ENCODE assay signal across 1 cellular context in genomic region chr11:117816151-117816741, GRCh38.
TF ChIP-seq lines count a peak whose summit lies in the region.

No MANE protein-coding gene starts in this region.

TF ChIP-seq in HepG2, 621 proteins besides CTCF, POLR2A, EP300 and RAD21 (continued from another document and continues in another):
- 0 out of 2 replicates have a peak, but pooled peaks have one; percentile 50 for TF ChIP-seq ZNF629 (CRISPR knock-in tag; conservative IDR thresholded peaks at IDR 0.05)
- no peak for TF ChIP-seq TBX2 (CRISPR knock-in tag; IDR thresholded peaks at IDR 0.05; ENCODE audit: borderline replicate concordance)
- no peak for TF ChIP-seq CEBPB (IDR thresholded peaks at IDR 0.05; ENCODE audit: borderline replicate concordance, low read depth, low read length)
- TF ChIP-seq NFKB2 (CRISPR knock-in tag; IDR thresholded peaks at IDR 0.05; ENCODE audit: borderline replicate concordance) = no peak
- no peak for TF ChIP-seq ZNF605 (CRISPR knock-in tag; IDR thresholded peaks at IDR 0.05)
- no peak for TF ChIP-seq DMAP1 (CRISPR knock-in tag; IDR thresholded peaks at IDR 0.05)
- TF ChIP-seq ZBTB8A (CRISPR knock-in tag; IDR thresholded peaks at IDR 0.05; ENCODE audit: borderline replicate concordance, low read depth) = no peak
- no peak for TF ChIP-seq TAF1 (CRISPR knock-in tag; IDR thresholded peaks at IDR 0.05)
- no peak for TF ChIP-seq ZFP36L1 (CRISPR knock-in tag; IDR thresholded peaks at IDR 0.05)
- TF ChIP-seq TARDBP (CRISPR knock-in tag; IDR thresholded peaks at IDR 0.05) = no peak
- no peak for TF ChIP-seq ZNF124 (CRISPR knock-in tag; IDR thresholded peaks at IDR 0.05)
- TF ChIP-seq ZNF44 (CRISPR knock-in tag; IDR thresholded peaks at IDR 0.05) = no peak
- TF ChIP-seq, protein P1, sequence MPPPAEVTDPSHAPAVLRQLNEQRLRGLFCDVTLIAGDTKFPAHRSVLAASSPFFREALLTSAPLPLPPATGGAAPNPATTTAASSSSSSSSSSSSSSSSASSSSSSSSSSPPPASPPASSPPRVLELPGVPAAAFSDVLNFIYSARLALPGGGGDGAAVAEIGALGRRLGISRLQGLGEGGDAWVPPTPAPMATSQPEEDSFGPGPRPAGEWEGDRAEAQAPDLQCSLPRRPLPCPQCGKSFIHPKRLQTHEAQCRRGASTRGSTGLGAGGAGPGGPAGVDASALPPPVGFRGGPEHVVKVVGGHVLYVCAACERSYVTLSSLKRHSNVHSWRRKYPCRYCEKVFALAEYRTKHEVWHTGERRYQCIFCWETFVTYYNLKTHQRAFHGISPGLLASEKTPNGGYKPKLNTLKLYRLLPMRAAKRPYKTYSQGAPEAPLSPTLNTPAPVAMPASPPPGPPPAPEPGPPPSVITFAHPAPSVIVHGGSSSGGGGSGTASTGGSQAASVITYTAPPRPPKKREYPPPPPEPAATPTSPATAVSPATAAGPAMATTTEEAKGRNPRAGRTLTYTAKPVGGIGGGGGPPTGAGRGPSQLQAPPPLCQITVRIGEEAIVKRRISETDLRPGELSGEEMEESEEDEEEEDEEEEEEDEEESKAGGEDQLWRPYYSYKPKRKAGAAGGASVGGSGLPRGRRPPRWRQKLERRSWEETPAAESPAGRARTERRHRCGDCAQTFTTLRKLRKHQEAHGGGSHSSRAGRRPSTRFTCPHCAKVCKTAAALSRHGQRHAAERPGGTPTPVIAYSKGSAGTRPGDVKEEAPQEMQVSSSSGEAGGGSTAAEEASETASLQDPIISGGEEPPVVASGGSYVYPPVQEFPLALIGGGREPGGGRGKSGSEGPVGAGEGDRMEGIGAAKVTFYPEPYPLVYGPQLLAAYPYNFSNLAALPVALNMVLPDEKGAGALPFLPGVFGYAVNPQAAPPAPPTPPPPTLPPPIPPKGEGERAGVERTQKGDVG (CRISPR knock-in tag; IDR thresholded peaks at IDR 0.05; ENCODE audit: borderline replicate concordance) = no peak
- TF ChIP-seq PHB2 (IDR thresholded peaks at IDR 0.05; ENCODE audit: partially characterized antibody) = no peak
- TF ChIP-seq, protein P2, sequence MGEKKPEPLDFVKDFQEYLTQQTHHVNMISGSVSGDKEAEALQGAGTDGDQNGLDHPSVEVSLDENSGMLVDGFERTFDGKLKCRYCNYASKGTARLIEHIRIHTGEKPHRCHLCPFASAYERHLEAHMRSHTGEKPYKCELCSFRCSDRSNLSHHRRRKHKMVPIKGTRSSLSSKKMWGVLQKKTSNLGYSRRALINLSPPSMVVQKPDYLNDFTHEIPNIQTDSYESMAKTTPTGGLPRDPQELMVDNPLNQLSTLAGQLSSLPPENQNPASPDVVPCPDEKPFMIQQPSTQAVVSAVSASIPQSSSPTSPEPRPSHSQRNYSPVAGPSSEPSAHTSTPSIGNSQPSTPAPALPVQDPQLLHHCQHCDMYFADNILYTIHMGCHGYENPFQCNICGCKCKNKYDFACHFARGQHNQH (CRISPR knock-in tag; IDR thresholded peaks at IDR 0.05) = no peak
- TF ChIP-seq MIER2 (CRISPR knock-in tag; IDR thresholded peaks at IDR 0.05) = no peak
- no peak for TF ChIP-seq KDM5A (IDR thresholded peaks at IDR 0.05; ENCODE audit: borderline replicate concordance, low read length)
- no peak for TF ChIP-seq ZFP62 (CRISPR knock-in tag; IDR thresholded peaks at IDR 0.05)
- TF ChIP-seq HNRNPK (IDR thresholded peaks at IDR 0.05; ENCODE audit: low read depth, low read length, poor library complexity, severe bottlenecking) = no peak
- TF ChIP-seq RBFOX2 (IDR thresholded peaks at IDR 0.05; ENCODE audit: low read depth, low read length) = 0 out of 2 replicates have a peak, but pooled peaks have one; percentile 12
- 0 out of 2 replicates have a peak, but pooled peaks have one; percentile 29 for TF ChIP-seq ZBTB7B (CRISPR knock-in tag; IDR thresholded peaks at IDR 0.05)
- TF ChIP-seq KDM3A (CRISPR knock-in tag; IDR thresholded peaks at IDR 0.05; ENCODE audit: low read depth) = no peak
- TF ChIP-seq SCMH1 (CRISPR knock-in tag; IDR thresholded peaks at IDR 0.05; ENCODE audit: borderline replicate concordance) = no peak
- no peak for TF ChIP-seq PAF1 (CRISPR knock-in tag; IDR thresholded peaks at IDR 0.05)
- TF ChIP-seq, protein P3, sequence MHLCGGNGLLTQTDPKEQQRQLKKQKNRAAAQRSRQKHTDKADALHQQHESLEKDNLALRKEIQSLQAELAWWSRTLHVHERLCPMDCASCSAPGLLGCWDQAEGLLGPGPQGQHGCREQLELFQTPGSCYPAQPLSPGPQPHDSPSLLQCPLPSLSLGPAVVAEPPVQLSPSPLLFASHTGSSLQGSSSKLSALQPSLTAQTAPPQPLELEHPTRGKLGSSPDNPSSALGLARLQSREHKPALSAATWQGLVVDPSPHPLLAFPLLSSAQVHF (CRISPR knock-in tag; IDR thresholded peaks at IDR 0.05) = no peak
- TF ChIP-seq PRDM4 (CRISPR knock-in tag; IDR thresholded peaks at IDR 0.05; ENCODE audit: borderline replicate concordance) = no peak
- TF ChIP-seq RARG (CRISPR knock-in tag; IDR thresholded peaks at IDR 0.05; ENCODE audit: low read depth) = no peak
- TF ChIP-seq MED13 (CRISPR knock-in tag; IDR thresholded peaks at IDR 0.05) = no peak
- TF ChIP-seq XBP1 (CRISPR knock-in tag; IDR thresholded peaks at IDR 0.05) = no peak
- no peak for TF ChIP-seq ZNF333 (CRISPR knock-in tag; IDR thresholded peaks at IDR 0.05; ENCODE audit: borderline replicate concordance)
- TF ChIP-seq ZNF276 (CRISPR knock-in tag; IDR thresholded peaks at IDR 0.05; ENCODE audit: low read depth) = no peak
- no peak for TF ChIP-seq ZMAT5 (CRISPR knock-in tag; IDR thresholded peaks at IDR 0.05; ENCODE audit: borderline replicate concordance, low read depth)
- TF ChIP-seq KMT2A (CRISPR knock-in tag; IDR thresholded peaks at IDR 0.05) = no peak
- TF ChIP-seq ZSCAN5A (CRISPR knock-in tag; IDR thresholded peaks at IDR 0.05; ENCODE audit: borderline replicate concordance) = no peak
- TF ChIP-seq RCOR2 (CRISPR knock-in tag; IDR thresholded peaks at IDR 0.05) = no peak
- TF ChIP-seq ZFX (CRISPR knock-in tag; IDR thresholded peaks at IDR 0.05; ENCODE audit: low read depth) = peak; percentile 87
- TF ChIP-seq RNF2 (conservative IDR thresholded peaks at IDR 0.05; ENCODE audit: low read depth) = no peak
- no peak for TF ChIP-seq ZNF660 (CRISPR knock-in tag; IDR thresholded peaks at IDR 0.05; ENCODE audit: borderline replicate concordance, low read depth)
- TF ChIP-seq RBM22 (optimal IDR thresholded peaks at IDR 0.05; ENCODE audit: low read length) = peak; percentile 10
- TF ChIP-seq YY1 (IDR thresholded peaks at IDR 0.05; ENCODE audit: insufficient read depth, insufficient replicate concordance, low read depth, low read length) = peak; percentile 26
- TF ChIP-seq ZNF569 (CRISPR knock-in tag; IDR thresholded peaks at IDR 0.05; ENCODE audit: borderline replicate concordance) = no peak
- no peak for TF ChIP-seq ZNF761 (CRISPR knock-in tag; conservative IDR thresholded peaks at IDR 0.05)
- no peak for TF ChIP-seq NR2F1 (CRISPR knock-in tag; IDR thresholded peaks at IDR 0.05)
- TF ChIP-seq ZBTB38 (CRISPR knock-in tag; IDR thresholded peaks at IDR 0.05) = peak; percentile 16; the same call in 1 of the 2 replicates
- TF ChIP-seq ZNF264 (CRISPR knock-in tag; IDR thresholded peaks at IDR 0.05) = peak; percentile 40; the same call in 1 of the 2 replicates
- TF ChIP-seq ZNF263 (CRISPR knock-in tag; IDR thresholded peaks at IDR 0.05) = no peak
- TF ChIP-seq ZBTB20 (CRISPR knock-in tag; IDR thresholded peaks at IDR 0.05; ENCODE audit: borderline replicate concordance, low read depth) = peak; percentile 52; the same call in 1 of the 2 replicates
- no peak for TF ChIP-seq ZNF790 (CRISPR knock-in tag; IDR thresholded peaks at IDR 0.05; ENCODE audit: borderline replicate concordance)
- TF ChIP-seq THAP11 (CRISPR knock-in tag; IDR thresholded peaks at IDR 0.05) = no peak
- TF ChIP-seq GATA4 (IDR thresholded peaks at IDR 0.05; ENCODE audit: borderline replicate concordance, low read depth) = no peak
- peak; percentile 94 for TF ChIP-seq AGO1 (IDR thresholded peaks at IDR 0.05; ENCODE audit: low read depth, low read length, poor library complexity, severe bottlenecking)
- no peak for TF ChIP-seq CSRNP2 (CRISPR knock-in tag; conservative IDR thresholded peaks at IDR 0.05; ENCODE audit: low read depth)
- TF ChIP-seq RBM39 (IDR thresholded peaks at IDR 0.05; ENCODE audit: low read depth, low read length, poor library complexity, severe bottlenecking) = no peak
- no peak for TF ChIP-seq FLYWCH1 (CRISPR knock-in tag; IDR thresholded peaks at IDR 0.05)
- no peak for TF ChIP-seq THRA (CRISPR knock-in tag; IDR thresholded peaks at IDR 0.05; ENCODE audit: borderline replicate concordance)
